ENCODE assay signal across 19 cellular contexts in genomic region chr3:194325424-194326165, GRCh38. TPM values are rescaled to one million over a fixed set of nuclear protein-coding genes. Genes with fewer than 3 reads are reported as not detected.
DNase-seq lines count a peak whose midpoint lies in the region; ATAC-seq and TF ChIP-seq lines count a peak whose summit lies in the region.
"Had no signal": no experiment of that assay in that cellular context is flagged by ENCODE, and none has a peak within 500 bp of the region (broad histone marks: within the 10 kb centered on the region; RNA-seq: fewer than 3 reads in every experiment).

No MANE protein-coding gene starts in this region.

- peaks cover 12% of the 10 kb centered on the region for H3K4me1 ChIP-seq in IMR-90 (ENCODE audit: control insufficient read depth, insufficient read depth, low read length)

- DNase-seq in activated CD4-positive, alpha-beta T cell treated with anti-CD3 and anti-CD28 coated beads for 36 hours = peak; percentile 22
- no peak for DNase-seq in activated CD4-positive, alpha-beta T cell treated with anti-CD3 and anti-CD28 coated beads, Interleukin-2, amount 50 U/mL, for 48 hours
- no peak for DNase-seq in IMR-90
- DNase-seq in WERI-Rb-1 = peak; percentile 21
- DNase-seq in myocyte (ENCODE audit: low read depth) = peak; percentile 14
- DNase-seq in NK-92 treated with Interleukin-12 subunit alpha and Interleukin-12 subunit beta, amount 100 ng/mL, for 24 hours (lab: John Stamatoyannopoulos, UW) = no peak
- DNase-seq: 8988T, BE2C, NCI-H1105 treated with DMSO at 0.1 percent for 48 hours, NCI-H1694 treated with DMSO at 0.1 percent for 48 hours, NCI-H2107, NCI-H510A, NCI-H774, RPMI8226 had no signal

- H3K56ac ChIP-seq in IMR-90 (ENCODE audit: extremely low read depth, insufficient read depth, low read length) = no peak overlapping the region

- H4K8ac ChIP-seq in IMR-90 (ENCODE audit: low read depth in 2 of 2, low read length in 2 of 2) = no peak overlapping the region

- peaks cover 11% of the 10 kb centered on the region for H3K4me1 Mint-ChIP-seq in activated CD4-positive, alpha-beta T cell treated with anti-CD3 and anti-CD28 coated beads for 36 hours

- no peak overlapping the region for H4K91ac ChIP-seq in IMR-90 (ENCODE audit: insufficient read depth, low read depth, low read length)

- H3K27ac ChIP-seq in IMR-90 (ENCODE audit: insufficient read depth, low read length) (no peak overlapping the region), WERI-Rb-1 (peak overlapping the region; percentile 61)

- no peaks in the 10 kb centered on the region for H3K9me3 ChIP-seq in IMR-90 (ENCODE audit: control insufficient read depth, insufficient read depth, low read length)
- no peaks in the 10 kb centered on the region for H3K9me3 ChIP-seq in WERI-Rb-1 (ENCODE audit: severe bottlenecking)
- H3K9me3 ChIP-seq: HAP-1 had no signal

- H3K9ac ChIP-seq in IMR-90 (ENCODE audit: low read depth, low read length) = no peak overlapping the region

- H3K4me3 Mint-ChIP-seq in activated CD4-positive, alpha-beta T cell treated with anti-CD3 and anti-CD28 coated beads for 36 hours = no peak overlapping the region

- H4K5ac ChIP-seq in IMR-90 (ENCODE audit: low read depth, low read length) = no peak overlapping the region

- H3K18ac ChIP-seq in IMR-90 (ENCODE audit: low read depth, low read length) = no peak overlapping the region

- H4K20me1 ChIP-seq in IMR-90 (ENCODE audit: insufficient read depth, low read length) = peaks cover 3% of the 10 kb centered on the region; the same call in 1 of the 2 replicates

- in situ Hi-C loops in IMR-90 (cut with MboI; ENCODE audit: low sequenced_read_pairs) = loop anchor here (25.0 kb wide), 1 partner anchor 537 kb away; no protein-coding TSS in a partner anchor

- H3K14ac ChIP-seq in IMR-90 (replicated peaks; ENCODE audit: low read depth, low read length) = peak overlapping the region; percentile 71; the same call in 1 of the 2 replicates

- dilution Hi-C loops in IMR-90 (cut with HindIII; ENCODE audit: low sequenced_read_pairs, unreplicated experiment) = no loop called here

- intact Hi-C loops in activated CD4-positive, alpha-beta T cell treated with anti-CD3 and anti-CD28 coated beads for 36 hours (cut with DNase I, micrococcal nuclease) = no loop called here
- intact Hi-C loops in IMR-90 (cut with micrococcal nuclease) = no loop called here

- no peak for ATAC-seq in activated CD4-positive, alpha-beta T cell treated with anti-CD3 and anti-CD28 coated beads for 36 hours
- ATAC-seq in IMR-90 (ENCODE audit: low read depth) = no peak
- ATAC-seq in GM18861 (IDR thresholded peaks at IDR 0.05; ENCODE audit: unreplicated experiment) = no peak
- no peak for ATAC-seq in HG03565 (IDR thresholded peaks at IDR 0.05; ENCODE audit: unreplicated experiment)

- POLR2A ChIA-PET in activated CD4-positive, alpha-beta T cell treated with anti-CD3 and anti-CD28 coated beads for 36 hours (lab: Charles Lee) = no interaction called here
- POLR2A ChIA-PET in IMR-90 (lab: Charles Lee; ENCODE audit: unreplicated experiment) = no interaction called here

- H3K79me1 ChIP-seq in IMR-90 (ENCODE audit: low read depth in 1 of 2, low read length in 2 of 2) = peaks cover 0 to 8% of the 10 kb centered on the region in 2 experiments; a peak in 1 of 4 replicates

- TF ChIP-seq POLR2A in IMR-90 (IDR thresholded peaks at IDR 0.05; ENCODE audit: low read depth, low read length) = no peak

- peaks cover 29% of the 10 kb centered on the region for H3K9me1 ChIP-seq in IMR-90 (ENCODE audit: insufficient read depth, low read length)

- no peak for TF ChIP-seq CTCF in IMR-90 (conservative IDR thresholded peaks at IDR 0.05; ENCODE audit: low read depth, low read length)
- no peak for TF ChIP-seq CTCF in WERI-Rb-1 (IDR thresholded peaks at IDR 0.05; ENCODE audit: low read depth, low read length)

- H3K23ac ChIP-seq in IMR-90 (ENCODE audit: low read depth, low read length) = no peak overlapping the region

- TF ChIP-seq RAD21 in IMR-90 (IDR thresholded peaks at IDR 0.05; ENCODE audit: low read length) = no peak

- H3K27me3 Mint-ChIP-seq in activated CD4-positive, alpha-beta T cell treated with anti-CD3 and anti-CD28 coated beads for 36 hours = no peaks in the 10 kb centered on the region

- no peak overlapping the region for H2BK120ac ChIP-seq in IMR-90 (ENCODE audit: low read depth, low read length)

- H2BK20ac ChIP-seq in IMR-90 (ENCODE audit: low read depth, low read length) = no peak overlapping the region; the same call in 1 of the 2 replicates

- CTCF ChIA-PET in activated CD4-positive, alpha-beta T cell treated with anti-CD3 and anti-CD28 coated beads for 36 hours (lab: Charles Lee) = interaction anchor here (0.5 to 1.2 kb wide), 3 partner anchors 8 to 467 kb away, joined by 3 to 4 read pairs (median 3); no protein-coding TSS in a partner anchor
- CTCF ChIA-PET in IMR-90 (lab: Yijun Ruan, JAX) = no interaction called here

- 66% methylated on average over 14 of the region's 16 CpGs; no CpG with 5 or more reads in 1 of the 2 experiments for WGBS in IMR-90 (ENCODE audit: extremely low coverage in 2 of 2, insufficient read length in 1 of 2), 2 experiments

- H3K4ac ChIP-seq in IMR-90 (ENCODE audit: low read depth, low read length) = 0 out of 2 replicates have a peak overlapping the region, but pooled peaks have one; percentile 72

- no peak overlapping the region for H3K27ac Mint-ChIP-seq in activated CD4-positive, alpha-beta T cell treated with anti-CD3 and anti-CD28 coated beads for 36 hours
- H3K27ac Mint-ChIP-seq: CD4-positive, CD25-positive, alpha-beta regulatory T cell had no signal

- H2BK15ac ChIP-seq in IMR-90 (ENCODE audit: low read depth, low read length) = peak overlapping the region; percentile 33; the same call in 2 of the 3 replicates

- no peak overlapping the region for H3K4me2 ChIP-seq in IMR-90 (ENCODE audit: low read depth, low read length)

- BruUV-seq in IMR-90 (replicated peaks; lab: Mats Ljungman, UMichigan) = no TSS peak

- H3K4me3 ChIP-seq in IMR-90 (ENCODE audit: insufficient read depth, low read depth, low read length) = no peak overlapping the region
- no peak overlapping the region; the same call in 1 of the 2 replicates for H3K4me3 ChIP-seq in WERI-Rb-1 (ENCODE audit: low read depth, low read length)
- H3K4me3 ChIP-seq: HAP-1 had no signal

- no peak overlapping the region for H2AFZ ChIP-seq in IMR-90 (replicated peaks; ENCODE audit: low read length, poor library complexity)

- H3K36me3 ChIP-seq in IMR-90 (ENCODE audit: control insufficient read depth, insufficient read depth, low read length) (no peaks in the 10 kb centered on the region), WERI-Rb-1 (no peaks in the 10 kb centered on the region)
- H3K36me3 ChIP-seq: BE2C, HAP-1 had no signal

- no peaks in the 10 kb centered on the region for H3K9me3 Mint-ChIP-seq in activated CD4-positive, alpha-beta T cell treated with anti-CD3 and anti-CD28 coated beads for 36 hours (ENCODE audit: low read depth)

- peak overlapping the region; percentile 69 for H2BK5ac ChIP-seq in IMR-90 (ENCODE audit: low read depth, low read length, poor library complexity, severe bottlenecking)

- H3K36me3 Mint-ChIP-seq in activated CD4-positive, alpha-beta T cell treated with anti-CD3 and anti-CD28 coated beads for 36 hours (ENCODE audit: low read depth) = no peaks in the 10 kb centered on the region
- H3K36me3 Mint-ChIP-seq: CD4-positive, CD25-positive, alpha-beta regulatory T cell had no signal

- H2AK5ac ChIP-seq in IMR-90 (ENCODE audit: low read depth, low read length) = peak overlapping the region; percentile 99

- peak overlapping the region; percentile 47 for H2AK9ac ChIP-seq in IMR-90 (replicated peaks; ENCODE audit: low read depth, low read length, poor library complexity)

- no peaks in the 10 kb centered on the region; the same call in 1 of the 2 replicates for H3K27me3 ChIP-seq in IMR-90 (ENCODE audit: control insufficient read depth, insufficient read depth, low read length)
- no peaks in the 10 kb centered on the region for H3K27me3 ChIP-seq in WERI-Rb-1 (ENCODE audit: insufficient read depth, low read depth, severe bottlenecking)
- H3K27me3 ChIP-seq: BE2C had no signal

TF ChIP-seq in IMR-90, 13 proteins besides CTCF, POLR2A, EP300 and RAD21:
- TF ChIP-seq BHLHE40 (IDR thresholded peaks at IDR 0.05; ENCODE audit: low read depth, low read length) (no peak), MAFK (IDR thresholded peaks at IDR 0.05; ENCODE audit: low read depth, low read length) (no peak), CEBPB (IDR thresholded peaks at IDR 0.05; ENCODE audit: low read depth, low read length) (no peak), MAZ (IDR thresholded peaks at IDR 0.05; ENCODE audit: borderline replicate concordance, low read depth, low read length) (no peak)

RNA-seq across cellular contexts. Expression of gene CPN2, which starts 25.5 kb away (rescaled TPM):
- not detected for total RNA-seq in activated CD4-positive, alpha-beta T cell treated with anti-CD3 and anti-CD28 coated beads for 36 hours
- not detected in 2 replicates for total RNA-seq in IMR-90 (2012; rRNA removed)
- polyA plus RNA-seq in IMR-90 (2012; rRNA removed) = 0.07 TPM in 2 replicates
- polyA plus RNA-seq in IMR-90 (2012; cell fraction: cytosol; rRNA removed) = 0.10 TPM in 1 of 2 replicates, not detected in the other
- polyA plus RNA-seq in IMR-90 (2012; cell fraction: nucleus; rRNA removed; ENCODE audit: low replicate concordance) = 0.11 and 0.21 TPM in 2 replicates
- total RNA-seq in myocyte = not detected in 2 replicates
- not detected for polyA plus RNA-seq in myocyte (2012)
- total RNA-seq: Caco-2; CD4-positive, CD25-positive, alpha-beta regulatory T cell had no signal
- polyA plus RNA-seq: CD4-positive, CD25-positive, alpha-beta regulatory T cell had no signal

RNA-seq across cellular contexts. Expression of gene LRRC15, which starts 43.9 kb away (rescaled TPM):
- total RNA-seq in activated CD4-positive, alpha-beta T cell treated with anti-CD3 and anti-CD28 coated beads for 36 hours = under 1 TPM in 1 of 2 experiments, not detected in 1; 0.04 TPM
- 2.5 and 3.3 TPM in 2 replicates for total RNA-seq in IMR-90 (2012; rRNA removed)
- polyA plus RNA-seq in IMR-90 (2012; rRNA removed) = 9.0 and 9.7 TPM in 2 replicates
- 3.9 and 6.9 TPM in 2 replicates for polyA plus RNA-seq in IMR-90 (2012; cell fraction: cytosol; rRNA removed)
- 4.2 TPM in 2 replicates for polyA plus RNA-seq in IMR-90 (2012; cell fraction: nucleus; rRNA removed; ENCODE audit: low replicate concordance)
- 0.16 TPM in 1 of 2 replicates, not detected in the other for total RNA-seq in myocyte
- 0.13 TPM for polyA plus RNA-seq in myocyte (2012)
- total RNA-seq: CD4-positive, CD25-positive, alpha-beta regulatory T cell had no signal
- polyA plus RNA-seq: CD4-positive, CD25-positive, alpha-beta regulatory T cell had no signal

Comparison
In these comparisons a context has a peak if more than half of its experiments do, and no peak if none do; other contexts are left out.
1. DNase-seq: peak in activated CD4-positive, alpha-beta T cell treated with anti-CD3 and anti-CD28 coated beads for 36 hours (single experiment), WERI-Rb-1 (single experiment) and myocyte (single experiment); none in activated CD4-positive, alpha-beta T cell treated with anti-CD3 and anti-CD28 coated beads, Interleukin-2, amount 50 U/mL, for 48 hours (0 of 2), IMR-90 (single experiment) and NK-92 treated with Interleukin-12 subunit alpha and Interleukin-12 subunit beta, amount 100 ng/mL, for 24 hours (single experiment).